8 cellular contexts compared by ENCODE assay signal in the genomic region with DNA sequence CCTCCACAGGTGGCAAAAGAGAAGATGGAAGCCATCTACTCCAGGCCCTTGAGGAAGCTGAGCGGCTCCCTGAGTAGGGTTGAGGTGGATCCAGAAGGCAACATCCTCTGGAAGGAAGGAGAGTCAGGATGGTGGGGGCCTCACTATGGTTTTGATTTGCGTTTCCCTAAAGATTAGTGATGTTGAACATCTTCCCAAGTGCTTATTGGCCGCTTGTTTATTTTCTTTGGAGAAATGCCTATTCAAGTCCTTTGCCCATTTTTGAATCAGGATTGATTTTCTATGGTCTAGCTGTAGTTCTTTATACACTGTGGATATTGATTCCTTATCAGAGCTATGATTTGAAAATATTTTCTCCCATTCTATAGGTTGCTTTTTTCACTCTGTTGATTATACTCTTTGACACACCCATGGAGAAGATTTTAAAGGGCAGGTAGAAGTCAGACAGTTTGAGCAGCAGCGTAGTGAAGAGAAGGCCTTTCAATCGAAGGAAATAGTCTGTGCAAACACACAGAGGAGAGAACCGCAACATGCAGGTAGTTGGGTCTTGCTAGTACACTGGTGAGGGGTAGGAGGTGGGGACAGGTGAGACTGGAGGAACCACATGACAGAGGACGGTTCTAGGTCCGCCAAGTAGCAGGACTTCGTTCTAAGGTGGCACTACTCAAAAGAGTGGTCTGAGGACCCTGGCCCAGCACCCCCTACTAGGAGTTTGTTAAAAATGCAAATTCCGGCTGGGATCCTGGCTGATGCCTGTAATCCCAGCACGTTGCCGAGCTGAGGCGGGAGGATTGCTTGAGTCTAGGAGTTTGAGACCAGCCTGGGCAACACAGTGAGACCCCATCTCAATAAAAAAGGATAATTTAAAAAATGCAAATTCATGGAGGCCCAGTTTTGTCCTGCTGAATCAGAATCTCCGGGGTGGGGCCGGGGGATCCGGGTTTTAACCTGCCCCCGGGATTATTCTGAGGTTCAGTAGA. TPM values are rescaled to one million over a fixed set of nuclear protein-coding genes. Genes with fewer than 3 reads are reported as not detected.
DNase-seq lines count a peak whose midpoint lies in the region; ATAC-seq and TF ChIP-seq lines count a peak whose summit lies in the region.

No MANE protein-coding gene starts in this region.

- peak overlapping the region; percentile 84 for H3K4me3 Mint-ChIP-seq in Calu3 (ENCODE audit: low read depth, unreplicated experiment)
- peak overlapping the region; percentile 65 for H3K4me3 Mint-ChIP-seq in endothelial cell (ENCODE audit: unreplicated experiment)

- no peaks in the 10 kb centered on the region for H3K27me3 ChIP-seq in PC-3 (ENCODE audit: low read length)
- no peaks in the 10 kb centered on the region for H3K27me3 ChIP-seq in osteoblast (ENCODE audit: insufficient read depth, low read length)

- H3K4me3 ChIP-seq in PC-3 (ENCODE audit: low read length) = peak overlapping the region; percentile 67
- H3K4me3 ChIP-seq in osteoblast (ENCODE audit: insufficient read depth, low read length) = peak overlapping the region; percentile 82

- H3K27ac Mint-ChIP-seq in Calu3 (ENCODE audit: unreplicated experiment) (peak overlapping the region; percentile 99), endothelial cell (ENCODE audit: unreplicated experiment) (peak overlapping the region; percentile 94)

- H3K9me3 ChIP-seq in PC-3 (ENCODE audit: low read length) (no peaks in the 10 kb centered on the region), osteoblast (ENCODE audit: low read depth, low read length) (no peaks in the 10 kb centered on the region)

- H2AFZ ChIP-seq in PC-3 (ENCODE audit: low read length) = peak overlapping the region; percentile 76
- peak overlapping the region; percentile 78 for H2AFZ ChIP-seq in osteoblast (ENCODE audit: low read length)

- intact Hi-C loops in Calu3 (cut with micrococcal nuclease; ENCODE audit: unreplicated experiment) = loop anchor here (10.0 kb wide), 2 partner anchors 102 to 142 kb away; a partner anchor contains a TSS
- intact Hi-C loops in PC-3 (cut with micrococcal nuclease) = loop anchor here (5.0 kb wide), 1 partner anchor 115 kb away; no protein-coding TSS in a partner anchor

- DNase-seq in Calu3 (no peak), PC-3 (no peak), endothelial cell (ENCODE audit: low spot score) (no peak), osteoblast (ENCODE audit: insufficient read length, low spot score, missing footprints) (no peak), NCI-H2196 treated with DMSO at 0.1 percent for 48 hours (lab: John Stamatoyannopoulos, UW; ENCODE audit: unreplicated experiment) (no peak)
- DNase-seq in stimulated activated CD4-positive, alpha-beta T cell treated with anti-CD3 and anti-CD28 coated beads, Interleukin-4, amount 100 ng/mL, for 24 hours = no peak

- no peak for ATAC-seq in PC-3
- ATAC-seq in GM21723 (IDR thresholded peaks at IDR 0.05; ENCODE audit: unreplicated experiment) = no peak
- no peak for ATAC-seq in GM18870 (IDR thresholded peaks at IDR 0.05; ENCODE audit: unreplicated experiment)

- H3K27me3 Mint-ChIP-seq in Calu3 (ENCODE audit: unreplicated experiment) (no peaks in the 10 kb centered on the region), endothelial cell (ENCODE audit: unreplicated experiment) (peaks cover 10% of the 10 kb centered on the region)

- H3K4me2 ChIP-seq in PC-3 (ENCODE audit: low read length) (peak overlapping the region; percentile 86), osteoblast (ENCODE audit: insufficient read depth, low read length) (peak overlapping the region; percentile 85)

- H3K27ac ChIP-seq in PC-3 (ENCODE audit: low read length) = peak overlapping the region; percentile 81
- H3K27ac ChIP-seq in osteoblast (ENCODE audit: low read depth, low read length) = peak overlapping the region; percentile 86

- H4K20me1 ChIP-seq in PC-3 (ENCODE audit: low read length) = no peaks in the 10 kb centered on the region
- H4K20me1 ChIP-seq in osteoblast (ENCODE audit: insufficient read depth, low read length) = no peaks in the 10 kb centered on the region

- no peaks in the 10 kb centered on the region for H3K36me3 ChIP-seq in PC-3 (ENCODE audit: low read depth, low read length)
- no peaks in the 10 kb centered on the region for H3K36me3 ChIP-seq in osteoblast (ENCODE audit: insufficient read depth, low read length)

- H3K36me3 Mint-ChIP-seq in Calu3 (ENCODE audit: insufficient read depth, unreplicated experiment) (peaks cover 30% of the 10 kb centered on the region), endothelial cell (ENCODE audit: low read depth, unreplicated experiment) (peaks cover 4% of the 10 kb centered on the region)

- peaks cover 16% of the 10 kb centered on the region for H3K4me1 Mint-ChIP-seq in Calu3 (ENCODE audit: low read depth, unreplicated experiment)
- peaks cover 23% of the 10 kb centered on the region for H3K4me1 Mint-ChIP-seq in endothelial cell (ENCODE audit: unreplicated experiment)

- TSS peak; percentile 71 for BruUV-seq in Calu3 (replicated peaks; lab: Mats Ljungman, UMichigan)
- TSS peak; percentile 72 for BruUV-seq in PC-3 (replicated peaks; lab: Mats Ljungman, UMichigan)

- no peak for TF ChIP-seq CTCF in Calu3 (IDR thresholded peaks at IDR 0.05; ENCODE audit: unreplicated experiment)
- TF ChIP-seq CTCF in PC-3 (conservative IDR thresholded peaks at IDR 0.05; ENCODE audit: low read depth, low read length) = no peak
- no peak for TF ChIP-seq CTCF in endothelial cell (IDR thresholded peaks at IDR 0.05; ENCODE audit: unreplicated experiment)
- no peak for TF ChIP-seq CTCF in osteoblast (IDR thresholded peaks at IDR 0.05; ENCODE audit: extremely low read depth, low read depth, low read length)

- H3F3A ChIP-seq in PC-3 (ENCODE audit: low read length, unreplicated experiment) = no peaks in the 10 kb centered on the region

- H3K4me1 ChIP-seq in PC-3 (ENCODE audit: insufficient read depth, low read length) (peaks cover 17% of the 10 kb centered on the region), osteoblast (ENCODE audit: insufficient read depth, low read length) (peaks cover 12% of the 10 kb centered on the region)

- no peaks in the 10 kb centered on the region for H3K9me2 ChIP-seq in PC-3 (replicated peaks; ENCODE audit: low read length)

- H3K9me3 Mint-ChIP-seq in Calu3 (ENCODE audit: low read depth, unreplicated experiment) = no peaks in the 10 kb centered on the region
- H3K9me3 Mint-ChIP-seq in endothelial cell (ENCODE audit: unreplicated experiment) = peaks cover 5% of the 10 kb centered on the region

- POLR2A ChIA-PET in PC-3 (lab: Charles Lee; ENCODE audit: unreplicated experiment) = no interaction called here

- CTCF ChIA-PET in Calu3 (lab: Charles Lee) (interaction anchor here (0.5 to 1.9 kb wide), 3 partner anchors 62 to 247 kb away, joined by 3 to 12 read pairs (median 3); no protein-coding TSS in a partner anchor), PC-3 (lab: Charles Lee) (no interaction called here)

- H3K79me2 ChIP-seq in PC-3 (ENCODE audit: low read length) = peaks cover 10% of the 10 kb centered on the region
- H3K79me2 ChIP-seq in osteoblast (ENCODE audit: insufficient read depth, low read length) = no peaks in the 10 kb centered on the region

- peak overlapping the region; percentile 96 for H3K9ac ChIP-seq in PC-3 (ENCODE audit: low read length)

RNA-seq across cellular contexts. Expression of a gene that starts 58.9 kb away (rescaled TPM):
- 60.7 and 79.7 TPM in 2 replicates for total RNA-seq in Calu3 (2022)
- total RNA-seq in PC-3 (2014; rRNA removed) = 32.0 and 35.1 TPM in 2 replicates
- total RNA-seq in endothelial cell (ENCODE audit: unreplicated experiment) = 443 TPM
- 158 and 177 TPM in 2 replicates for total RNA-seq in osteoblast
